ENCODE assay signal across 27 cellular contexts in the genomic region with DNA sequence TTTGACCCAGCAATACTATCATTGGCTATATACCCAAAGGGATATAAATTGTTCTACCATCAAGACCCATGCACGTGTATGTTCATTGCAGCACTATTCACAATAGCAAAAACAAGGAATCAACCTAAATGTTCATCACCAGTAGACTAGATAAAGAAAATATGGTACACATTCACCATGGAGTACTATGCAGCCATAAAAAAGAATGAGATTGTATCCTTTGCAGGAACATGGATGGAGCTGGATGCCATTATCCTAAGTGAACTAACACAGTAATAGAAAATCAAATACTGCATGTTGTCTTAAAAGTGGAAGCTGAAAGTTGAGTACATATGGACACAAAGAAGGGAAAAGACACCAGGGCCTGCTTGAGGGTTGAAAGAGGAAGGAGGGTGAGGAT.
"Had no signal": no experiment of that assay in that cellular context is flagged by ENCODE, and none has a peak within 500 bp of the region (broad histone marks: within the 10 kb centered on the region; RNA-seq: fewer than 3 reads in every experiment).

No MANE protein-coding gene starts in this region.

- H3K9ac ChIP-seq: neural progenitor cell, parathyroid adenoma had no signal

- FAIRE-seq: small intestine had no signal

- H3K4me2 ChIP-seq: neural progenitor cell had no signal

- H3K27ac ChIP-seq: neural progenitor cell, ovary, parathyroid adenoma, psoas muscle, right lobe of liver, sigmoid colon, suprapubic skin, testis, tibial artery, transverse colon, upper lobe of right lung, uterus had no signal

- H3K9me3 ChIP-seq: ovary, psoas muscle, right lobe of liver, sigmoid colon, testis, transverse colon, upper lobe of right lung, uterus had no signal

- H3K4me1 ChIP-seq: neural progenitor cell, parathyroid adenoma, psoas muscle, right lobe of liver, suprapubic skin, testis, tibial artery, transverse colon, upper lobe of right lung, uterus had no signal

- H3K4me3 ChIP-seq: neural progenitor cell, ovary, psoas muscle, right lobe of liver, sigmoid colon, suprapubic skin, tibial artery, transverse colon, upper lobe of right lung, uterus had no signal

- DNase-seq: natural killer cell; occipital lobe; ovary; posterior cingulate gyrus; psoas muscle; right cardiac atrium; right lobe of liver; sigmoid colon; small intestine; stimulated activated CD4-positive, alpha-beta T cell treated with anti-CD3 and anti-CD28 coated beads, Interleukin-12 subunit alpha, Interleukin-12 subunit beta, amount 100 ng/mL, for 4 hours; stimulated activated CD4-positive, alpha-beta T cell treated with anti-CD3 and anti-CD28 coated beads, Interleukin-1b, Interleukin-23, amount 100 ng/mL, for 48 hours; stimulated activated CD4-positive, alpha-beta T cell treated with anti-CD3 and anti-CD28 coated beads, Interleukin-4, amount 100 ng/mL, for 1 hour; stimulated activated CD4-positive, alpha-beta T cell treated with anti-CD3 and anti-CD28 coated beads, Interleukin-4, amount 100 ng/mL, for 4 hours; stimulated activated CD8-positive, alpha-beta memory T cell treated with anti-CD3 and anti-CD28 coated beads, Interleukin-4, amount 100 ng/mL, for 48 hours; stimulated activated naive CD4-positive, alpha-beta T cell; stimulated activated naive CD8-positive, alpha-beta T cell treated with anti-CD3 and anti-CD28 coated beads, Interleukin-15, amount 100 ng/mL, for 72 hours; stimulated activated naive CD8-positive, alpha-beta T cell treated with anti-CD3 and anti-CD28 coated beads, Interleukin-15, Interleukin-2, amounts not matched to agents 100 U/mL and 50 U/mL, for 24 hours; substantia nigra; testis; tibial artery; transverse colon; upper lobe of right lung; uterus had no signal

- H3K79me2 ChIP-seq: parathyroid adenoma had no signal

- H3K27me3 ChIP-seq: neural progenitor cell, ovary, right lobe of liver, sigmoid colon, suprapubic skin, testis, tibial artery, transverse colon, upper lobe of right lung, uterus had no signal

- ATAC-seq: natural killer cell; psoas muscle; right cardiac atrium; right lobe of liver; stimulated activated memory B cell treated with anti-CD40 and anti-IgM and Interleukin-4, amounts not matched to agents 10 μg/mL and 1 μg/mL and 100 μg/mL, for 72 hours; stimulated activated naive CD8-positive, alpha-beta T cell treated with anti-CD3 and anti-CD28 coated beads, Interleukin-15, amount 100 ng/mL, for 72 hours; stimulated activated naive CD8-positive, alpha-beta T cell treated with anti-CD3 and anti-CD28 coated beads, Interleukin-15, Interleukin-2, amounts not matched to agents 100 U/mL and 50 U/mL, for 24 hours; upper lobe of right lung had no signal

- H3K36me3 ChIP-seq: neural progenitor cell, ovary, right lobe of liver, sigmoid colon, suprapubic skin, tibial artery, transverse colon, upper lobe of right lung, uterus had no signal

- H2AFZ ChIP-seq: neural progenitor cell, parathyroid adenoma had no signal
